In genomic region chr7:150357277-150357676, GRCh38 we compare ENCODE assay signal across 8 cellular contexts. TPM values are rescaled to one million over a fixed set of nuclear protein-coding genes. Genes with fewer than 3 reads are reported as not detected.
DNase-seq lines count a peak whose midpoint lies in the region; ATAC-seq and TF ChIP-seq lines count a peak whose summit lies in the region.

No MANE protein-coding gene starts in this region.

- peak overlapping the region; percentile 50 for H3K27ac ChIP-seq in CD4-positive, alpha-beta T cell (ENCODE audit: low read depth, low read length)
- peak overlapping the region; percentile 71 for H3K27ac ChIP-seq in OCI-LY3 (ENCODE audit: low read length)

- no peaks in the 10 kb centered on the region for H3K36me3 Mint-ChIP-seq in CD4-positive, alpha-beta T cell (ENCODE audit: low read depth)

- ATAC-seq in CD4-positive, alpha-beta T cell (ENCODE audit: poor library complexity): peak; percentile 94
- peak; percentile 75 for ATAC-seq in HG02642 (IDR thresholded peaks at IDR 0.05; ENCODE audit: poor library complexity, unreplicated experiment)
- no peak for ATAC-seq in HG02981 (IDR thresholded peaks at IDR 0.05; ENCODE audit: unreplicated experiment)
- no peak for ATAC-seq in GM21390 (IDR thresholded peaks at IDR 0.05; ENCODE audit: unreplicated experiment)

- H3K27me3 ChIP-seq in CD4-positive, alpha-beta T cell (ENCODE audit: control insufficient read depth, insufficient read depth, low read length): no peaks in the 10 kb centered on the region
- H3K27me3 ChIP-seq in OCI-LY3 (ENCODE audit: low read depth, low read length): no peaks in the 10 kb centered on the region

- intact Hi-C loops in CD4-positive, alpha-beta T cell (cut with DNase I, micrococcal nuclease): loop anchor here (1.0 to 10.0 kb wide), 7 partner anchors 11 to 400 kb away; partner anchors contain the start of genes ZNF775 (in 2 of the 2) and REPIN1 (in 1 of the 2)

- no peak for TF ChIP-seq CTCF in CD4-positive, alpha-beta T cell (IDR thresholded peaks at IDR 0.05)
- TF ChIP-seq CTCF in OCI-LY3 (IDR thresholded peaks at IDR 0.05; ENCODE audit: low read depth, low read length): no peak

- peaks cover 46% of the 10 kb centered on the region for H3K4me1 Mint-ChIP-seq in CD4-positive, alpha-beta T cell (ENCODE audit: low read depth)

- H3K27ac Mint-ChIP-seq in CD4-positive, alpha-beta T cell: peak overlapping the region; percentile 88

- H3K27me3 Mint-ChIP-seq in CD4-positive, alpha-beta T cell: no peaks in the 10 kb centered on the region

- peak overlapping the region; percentile 85 for H3K4me2 ChIP-seq in OCI-LY3 (ENCODE audit: low read length)

- H3K4me3 Mint-ChIP-seq in CD4-positive, alpha-beta T cell: peak overlapping the region; percentile 69

- CTCF ChIA-PET in CD4-positive, alpha-beta T cell (lab: Charles Lee): interaction anchor here (1.4 to 4.1 kb wide), 5 partner anchors 9 to 92 kb away, joined by 4 to 30 read pairs (median 8); a partner anchor contains a TSS

- peak overlapping the region; percentile 94 for H2AFZ ChIP-seq in OCI-LY3 (ENCODE audit: low read depth, low read length)

- POLR2A ChIA-PET in CD4-positive, alpha-beta T cell (lab: Charles Lee): interaction anchor here (1.0 to 1.8 kb wide), 6 partner anchors 9 to 92 kb away, joined by 3 to 16 read pairs (median 6); partner anchors contain the start of gene REPIN1

- H3K79me2 ChIP-seq in OCI-LY3 (ENCODE audit: low read length): no peaks in the 10 kb centered on the region

- no peaks in the 10 kb centered on the region for H3K9me3 ChIP-seq in CD4-positive, alpha-beta T cell (ENCODE audit: control insufficient read depth, low read length)
- H3K9me3 ChIP-seq in OCI-LY3 (ENCODE audit: insufficient read depth, low read length): no peaks in the 10 kb centered on the region

- peak overlapping the region; percentile 55 for H3K4me3 ChIP-seq in OCI-LY3 (ENCODE audit: low read length)

- peaks cover 56% of the 10 kb centered on the region for H3K4me1 ChIP-seq in OCI-LY3 (ENCODE audit: low read length)

- H3K9me3 Mint-ChIP-seq in CD4-positive, alpha-beta T cell: no peaks in the 10 kb centered on the region

- H3K36me3 ChIP-seq in OCI-LY3 (replicated peaks; ENCODE audit: low read depth, low read length): no peaks in the 10 kb centered on the region

- H3K9ac ChIP-seq in OCI-LY3 (ENCODE audit: low read length): peak overlapping the region; percentile 53

- DNase-seq in CD4-positive, alpha-beta T cell: peak; percentile 44 to 77 (median 68)
- DNase-seq in activated effector memory CD4-positive, alpha-beta T cell treated with anti-CD3 and anti-CD28 coated beads, Interleukin-2, amount 50 U/mL, for 16 hours: peak; percentile 85
- DNase-seq in stimulated activated CD4-positive, alpha-beta T cell treated with anti-CD3 and anti-CD28 coated beads, TNF-alpha, amount 100 ng/mL, for 4 hours (ENCODE audit: low read depth in 3 of 3): peak; percentile 26 to 56 (median 51)
- DNase-seq in NCI-H146 treated with DMSO at 0.1 percent for 48 hours (lab: John Stamatoyannopoulos, UW; ENCODE audit: unreplicated experiment): no peak

- no peaks in the 10 kb centered on the region for H4K20me1 ChIP-seq in OCI-LY3 (ENCODE audit: insufficient read depth, low read length)

RNA-seq across cellular contexts. Expression of gene REPIN1, which starts 11.3 kb away (rescaled TPM):
- 10 to 100 TPM; 58.2 to 59.8 TPM for total RNA-seq in CD4-positive, alpha-beta T cell

RNA-seq across cellular contexts. Expression of gene RARRES2, which starts 15.8 kb away (rescaled TPM):
- total RNA-seq in CD4-positive, alpha-beta T cell: not detected

RNA-seq across cellular contexts. Expression of gene ZNF775, which starts 21.9 kb away (rescaled TPM):
- total RNA-seq in CD4-positive, alpha-beta T cell: under 1 TPM; 0.38 to 0.45 TPM

RNA-seq across cellular contexts. Expression of gene ACTR3C, which starts 33.9 kb away (rescaled TPM):
- total RNA-seq in CD4-positive, alpha-beta T cell: 1 to 10 TPM; 1.9 to 3.4 TPM

RNA-seq across cellular contexts. Expression of gene LRRC61, which starts 34.1 kb away (rescaled TPM):
- 1 to 10 TPM; 3.1 to 5.0 TPM for total RNA-seq in CD4-positive, alpha-beta T cell

Comparison
In these comparisons a context has a peak if more than half of its experiments do, and no peak if none do; other contexts are left out.
1. ATAC-seq: peak in CD4-positive, alpha-beta T cell (single experiment) and HG02642 (single experiment); none in HG02981 (single experiment) and GM21390 (single experiment).